1 cellular context compared by ENCODE assay signal in genomic region chr18:48485828-48486405, GRCh38.
TF ChIP-seq lines count a peak whose summit lies in the region.

No MANE protein-coding gene starts in this region.

TF ChIP-seq in A549, 52 proteins besides CTCF, POLR2A, EP300 and RAD21 (continued from another document):
- TF ChIP-seq REST (IDR thresholded peaks at IDR 0.05): no peak
- no peak for TF ChIP-seq CBX8 (IDR thresholded peaks at IDR 0.05)
